20 cellular contexts compared by ENCODE assay signal in the genomic region with DNA sequence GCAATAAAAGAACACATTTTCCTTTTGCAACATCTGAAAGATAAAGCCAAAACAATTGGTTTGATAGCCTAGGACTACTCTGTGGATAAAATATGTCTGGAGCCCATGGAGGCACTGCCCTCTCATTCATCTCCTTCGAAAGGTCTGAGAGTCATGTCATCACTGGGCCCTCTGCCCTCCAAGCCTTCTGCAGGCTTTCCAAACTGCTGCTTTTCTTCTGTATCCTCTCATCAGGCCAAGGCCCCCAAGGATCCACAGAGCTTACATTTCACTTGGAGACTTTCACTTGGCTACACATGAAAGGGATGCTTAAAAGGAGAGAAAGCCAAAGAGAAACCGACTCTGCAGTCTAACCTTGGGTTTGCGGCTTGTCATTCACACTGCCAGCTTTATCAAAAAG.
DNase-seq lines count a peak whose midpoint lies in the region; ATAC-seq, FAIRE-seq and TF ChIP-seq lines count a peak whose summit lies in the region.
"Had no signal": no experiment of that assay in that cellular context is flagged by ENCODE, and none has a peak within 500 bp of the region (broad histone marks: within the 10 kb centered on the region; RNA-seq: fewer than 3 reads in every experiment).

No MANE protein-coding gene starts in this region.

- H3K4me1 ChIP-seq in astrocyte (ENCODE audit: insufficient read depth, low read length) = peaks cover 37% of the 10 kb centered on the region
- H3K4me1 ChIP-seq: prostate gland, vagina had no signal

- peak overlapping the region; percentile 15 for H3K9ac ChIP-seq in astrocyte (ENCODE audit: low read length)

- H3K36me3 Mint-ChIP-seq in astrocyte (ENCODE audit: low read depth, unreplicated experiment) = no peaks in the 10 kb centered on the region
- H3K36me3 Mint-ChIP-seq in activated naive CD4-positive, alpha-beta T cell treated with anti-CD3 and anti-CD28 coated beads, Interleukin-2, amount 10 ng/mL, durations not matched to agents 7 days and 5 days = no peaks in the 10 kb centered on the region

- no peaks in the 10 kb centered on the region for H3K27me3 ChIP-seq in astrocyte (ENCODE audit: insufficient read depth, low read length)
- H3K27me3 ChIP-seq: esophagus squamous epithelium, vagina had no signal

- no peaks in the 10 kb centered on the region for H3K36me3 ChIP-seq in astrocyte (ENCODE audit: insufficient read depth, low read length)
- H3K36me3 ChIP-seq: prostate gland, vagina had no signal

- peaks cover 43% of the 10 kb centered on the region for H3K4me1 Mint-ChIP-seq in astrocyte (ENCODE audit: low read depth, unreplicated experiment)
- H3K4me1 Mint-ChIP-seq in activated naive CD4-positive, alpha-beta T cell treated with anti-CD3 and anti-CD28 coated beads, Interleukin-2, amount 10 ng/mL, durations not matched to agents 7 days and 5 days = no peaks in the 10 kb centered on the region
- H3K4me1 Mint-ChIP-seq: activated B cell treated with CpG ODN at 0.5 μM for 24 hours had no signal

- H3K27me3 Mint-ChIP-seq in astrocyte (ENCODE audit: low read depth, unreplicated experiment) = no peaks in the 10 kb centered on the region
- peaks cover 4% of the 10 kb centered on the region for H3K27me3 Mint-ChIP-seq in activated naive CD4-positive, alpha-beta T cell treated with anti-CD3 and anti-CD28 coated beads, Interleukin-2, amount 10 ng/mL, durations not matched to agents 7 days and 5 days
- H3K27me3 Mint-ChIP-seq: activated B cell treated with CpG ODN at 0.5 μM for 24 hours had no signal

- no peak overlapping the region for H3K4me3 Mint-ChIP-seq in astrocyte (ENCODE audit: unreplicated experiment)
- H3K4me3 Mint-ChIP-seq in activated naive CD4-positive, alpha-beta T cell treated with anti-CD3 and anti-CD28 coated beads, Interleukin-2, amount 10 ng/mL, durations not matched to agents 7 days and 5 days = no peak overlapping the region
- H3K4me3 Mint-ChIP-seq: activated B cell treated with CpG ODN at 0.5 μM for 24 hours had no signal

- peaks cover 97% of the 10 kb centered on the region for H3K79me2 ChIP-seq in astrocyte (ENCODE audit: insufficient read depth, low read length)

- FAIRE-seq in astrocyte (lab: Jason Lieb, UNC) = no peak
- FAIRE-seq: colon, GM12878 had no signal

- no peak for TF ChIP-seq CTCF in astrocyte (IDR thresholded peaks at IDR 0.05; ENCODE audit: insufficient read depth, low read depth, low read length)

- no peaks in the 10 kb centered on the region for H3K9me3 ChIP-seq in astrocyte (ENCODE audit: insufficient read depth, low read depth, low read length)
- H3K9me3 ChIP-seq: esophagus squamous epithelium, prostate gland, vagina had no signal

- H3K27ac Mint-ChIP-seq in astrocyte (ENCODE audit: unreplicated experiment) = no peak overlapping the region
- no peak overlapping the region for H3K27ac Mint-ChIP-seq in activated naive CD4-positive, alpha-beta T cell treated with anti-CD3 and anti-CD28 coated beads, Interleukin-2, amount 10 ng/mL, durations not matched to agents 7 days and 5 days
- H3K27ac Mint-ChIP-seq: activated B cell treated with CpG ODN at 0.5 μM for 24 hours had no signal

- H3K4me2 ChIP-seq in astrocyte (ENCODE audit: low read length) = peak overlapping the region; percentile 63

- peaks cover 26% of the 10 kb centered on the region for H4K20me1 ChIP-seq in astrocyte (ENCODE audit: insufficient read depth, low read length)

- no peak overlapping the region for H2AFZ ChIP-seq in astrocyte (ENCODE audit: low read depth, low read length)

- CTCF ChIA-PET in HEK293T (lab: Yijun Ruan, JAX) = interaction anchor here (0.5 to 0.7 kb wide), 2 partner anchors 10 to 63 kb away, joined by 4 to 5 read pairs; no protein-coding TSS in a partner anchor
- CTCF ChIA-PET in activated naive CD4-positive, alpha-beta T cell treated with anti-CD3 and anti-CD28 coated beads, Interleukin-2, amount 10 ng/mL, durations not matched to agents 7 days and 5 days (lab: Charles Lee) = no interaction called here

- H3K4me3 ChIP-seq in astrocyte (ENCODE audit: insufficient read depth, low read depth, low read length) = no peak overlapping the region
- H3K4me3 ChIP-seq: esophagus squamous epithelium, GM12878, prostate gland, vagina had no signal

- H3K27ac ChIP-seq in astrocyte (ENCODE audit: low read depth, low read length) = peak overlapping the region; percentile 62
- H3K27ac ChIP-seq: C4-2B, esophagus squamous epithelium, prostate gland, vagina had no signal

- POLR2A ChIA-PET in HEK293T (lab: Yijun Ruan, JAX) = interaction anchor here (0.7 to 0.8 kb wide), 2 partner anchors 147 to 151 kb away, joined by 3 read pairs; a partner anchor contains a TSS

- intact Hi-C loops in left cardiac atrium (cut with DNase I) = no loop called here
- intact Hi-C loops in sciatic nerve (cut with DNase I) = no loop called here

- no peaks in the 10 kb centered on the region for H3K9me3 Mint-ChIP-seq in astrocyte (ENCODE audit: unreplicated experiment)
- no peaks in the 10 kb centered on the region for H3K9me3 Mint-ChIP-seq in activated naive CD4-positive, alpha-beta T cell treated with anti-CD3 and anti-CD28 coated beads, Interleukin-2, amount 10 ng/mL, durations not matched to agents 7 days and 5 days
- H3K9me3 Mint-ChIP-seq: activated B cell treated with CpG ODN at 0.5 μM for 24 hours had no signal

- DNase-seq in GM04504 (ENCODE audit: low read depth) (peak; percentile 58), astrocyte (ENCODE audit: low read depth) (peak; percentile 46), left cardiac atrium (no peak), sciatic nerve (ENCODE audit: low spot score) (peak; percentile 58), HEK293T (ENCODE audit: extremely low spot score) (no peak), NCI-H774 (lab: John Stamatoyannopoulos, UW) (no peak)
- DNase-seq in activated naive CD4-positive, alpha-beta T cell treated with anti-CD3 and anti-CD28 coated beads, Interleukin-2, amount 10 ng/mL, durations not matched to agents 7 days and 5 days = no peak
- no peak for DNase-seq in activated CD4-positive, alpha-beta T cell treated with anti-CD3 and anti-CD28 coated beads, Interleukin-2, amount 50 U/mL, for 4 hours
- DNase-seq: activated B cell treated with CpG ODN at 0.5 μM for 24 hours; activated naive CD4-positive, alpha-beta T cell treated with anti-CD3 and anti-CD28 coated beads, Interleukin-2, amount 50 U/mL, for 16 hours; DND-41; esophagus squamous epithelium; NCI-H1048; NCI-H2171 treated with DMSO at 0.1 percent for 48 hours; stimulated activated CD4-positive, alpha-beta T cell treated with anti-CD3 and anti-CD28 coated beads, Interleukin-4, amount 100 ng/mL, for 1 hour had no signal

- ATAC-seq in left cardiac atrium (peak; percentile 30 to 67), sciatic nerve (peak; percentile 89)
- ATAC-seq: GM12878 had no signal

TF ChIP-seq in HEK293T, 16 proteins besides CTCF, POLR2A, EP300 and RAD21:
- TF ChIP-seq ZNF384 (IDR thresholded peaks at IDR 0.05) (no peak), FOXM1 (IDR thresholded peaks at IDR 0.05; ENCODE audit: borderline replicate concordance) (no peak)

Comparison
In these comparisons a context has a peak if more than half of its experiments do, and no peak if none do; other contexts are left out.
1. DNase-seq: peak in GM04504 (single experiment), astrocyte (single experiment) and sciatic nerve (single experiment); none in left cardiac atrium (single experiment), HEK293T (single experiment), activated naive CD4-positive, alpha-beta T cell treated with anti-CD3 and anti-CD28 coated beads, Interleukin-2, amount 10 ng/mL, durations not matched to agents 7 days and 5 days (single experiment), activated CD4-positive, alpha-beta T cell treated with anti-CD3 and anti-CD28 coated beads, Interleukin-2, amount 50 U/mL, for 4 hours (0 of 2) and NCI-H774 (single experiment).